7 cellular contexts compared by ENCODE assay signal in genomic region chr4:107736924-107737448, GRCh38. TPM values are rescaled to one million over a fixed set of nuclear protein-coding genes. Genes with fewer than 3 reads are reported as not detected.
A peak's percentile ranks its signal among the peaks of the same experiment; 100 is the strongest.
DNase-seq lines count a peak whose midpoint lies in the region; ATAC-seq, FAIRE-seq and TF ChIP-seq lines count a peak whose summit lies in the region.

No MANE protein-coding gene starts in this region.

- H4K20me1 ChIP-seq in astrocyte (ENCODE audit: insufficient read depth, low read length): no peaks in the 10 kb centered on the region

- no peaks in the 10 kb centered on the region for H3K4me1 ChIP-seq in astrocyte (ENCODE audit: insufficient read depth, low read length)

- H3K27me3 ChIP-seq in astrocyte (ENCODE audit: insufficient read depth, low read length): no peaks in the 10 kb centered on the region

- ATAC-seq in GM21529 (IDR thresholded peaks at IDR 0.05; ENCODE audit: unreplicated experiment): peak; percentile 61
- peak; percentile 62 for ATAC-seq in SK-N-SH treated with all-trans-retinoic acid at 6 μM for 48 hours

- peaks cover 2% of the 10 kb centered on the region for H3K36me3 Mint-ChIP-seq in astrocyte (ENCODE audit: low read depth, unreplicated experiment)

- no peak overlapping the region for H3K9ac ChIP-seq in astrocyte (ENCODE audit: low read length)

- H3K79me2 ChIP-seq in astrocyte (ENCODE audit: insufficient read depth, low read length): no peaks in the 10 kb centered on the region

- no peak overlapping the region for H3K4me2 ChIP-seq in astrocyte (ENCODE audit: low read length)

- DNase-seq in HT1080 (ENCODE audit: low read depth) (peak; percentile 25), astrocyte (ENCODE audit: low read depth) (no peak), inferior parietal cortex (ENCODE audit: extremely low spot score) (peak; percentile 53)
- peak in 2 of 3 experiments; percentile 15 to 30 for DNase-seq in stimulated activated CD4-positive, alpha-beta T cell treated with anti-CD3 and anti-CD28 coated beads, TNF-alpha, amount 100 ng/mL, for 24 hours (ENCODE audit: low read depth in 3 of 3)

- H3K4me3 Mint-ChIP-seq in astrocyte (ENCODE audit: unreplicated experiment): no peak overlapping the region

- TF ChIP-seq CTCF in GM12872 (IDR thresholded peaks at IDR 0.05; ENCODE audit: insufficient read depth, low read depth, low read length): peak; percentile 86
- TF ChIP-seq CTCF in astrocyte (IDR thresholded peaks at IDR 0.05; ENCODE audit: insufficient read depth, low read depth, low read length): peak; percentile 77

- H3K36me3 ChIP-seq in astrocyte (ENCODE audit: insufficient read depth, low read length): no peaks in the 10 kb centered on the region

- H3K4me1 Mint-ChIP-seq in astrocyte (ENCODE audit: low read depth, unreplicated experiment): peaks cover 6% of the 10 kb centered on the region

- H3K27ac ChIP-seq in astrocyte (ENCODE audit: low read depth, low read length): no peak overlapping the region

- H3K27ac Mint-ChIP-seq in astrocyte (ENCODE audit: unreplicated experiment): no peak overlapping the region

- H3K9me3 ChIP-seq in astrocyte (ENCODE audit: insufficient read depth, low read depth, low read length): no peaks in the 10 kb centered on the region

- H3K9me3 Mint-ChIP-seq in astrocyte (ENCODE audit: unreplicated experiment): no peaks in the 10 kb centered on the region

- no peak overlapping the region for H2AFZ ChIP-seq in astrocyte (ENCODE audit: low read depth, low read length)

- H3K4me3 ChIP-seq in astrocyte (ENCODE audit: insufficient read depth, low read depth, low read length): no peak overlapping the region

- no peak for FAIRE-seq in astrocyte (lab: Jason Lieb, UNC)

- no peaks in the 10 kb centered on the region for H3K27me3 Mint-ChIP-seq in astrocyte (ENCODE audit: low read depth, unreplicated experiment)

TF ChIP-seq in SK-N-SH treated with all-trans-retinoic acid at 6 μM for 48 hours, 23 proteins besides CTCF, POLR2A, EP300 and RAD21:
- no peak for TF ChIP-seq ISL1 (CRISPR knock-in tag; IDR thresholded peaks at IDR 0.05)
- TF ChIP-seq BACH2 (CRISPR knock-in tag; IDR thresholded peaks at IDR 0.05; ENCODE audit: borderline replicate concordance): no peak
- no peak for TF ChIP-seq ESRRG (CRISPR knock-in tag; IDR thresholded peaks at IDR 0.05)
- TF ChIP-seq ZNF70 (CRISPR knock-in tag; IDR thresholded peaks at IDR 0.05): no peak
- no peak for TF ChIP-seq SNAI2 (CRISPR knock-in tag; IDR thresholded peaks at IDR 0.05)
- no peak for TF ChIP-seq GLIS3 (CRISPR knock-in tag; IDR thresholded peaks at IDR 0.05)
- TF ChIP-seq CSRNP3 (CRISPR knock-in tag; IDR thresholded peaks at IDR 0.05): no peak
- TF ChIP-seq OSR1 (CRISPR knock-in tag; IDR thresholded peaks at IDR 0.05): no peak
- TF ChIP-seq, protein P1, sequence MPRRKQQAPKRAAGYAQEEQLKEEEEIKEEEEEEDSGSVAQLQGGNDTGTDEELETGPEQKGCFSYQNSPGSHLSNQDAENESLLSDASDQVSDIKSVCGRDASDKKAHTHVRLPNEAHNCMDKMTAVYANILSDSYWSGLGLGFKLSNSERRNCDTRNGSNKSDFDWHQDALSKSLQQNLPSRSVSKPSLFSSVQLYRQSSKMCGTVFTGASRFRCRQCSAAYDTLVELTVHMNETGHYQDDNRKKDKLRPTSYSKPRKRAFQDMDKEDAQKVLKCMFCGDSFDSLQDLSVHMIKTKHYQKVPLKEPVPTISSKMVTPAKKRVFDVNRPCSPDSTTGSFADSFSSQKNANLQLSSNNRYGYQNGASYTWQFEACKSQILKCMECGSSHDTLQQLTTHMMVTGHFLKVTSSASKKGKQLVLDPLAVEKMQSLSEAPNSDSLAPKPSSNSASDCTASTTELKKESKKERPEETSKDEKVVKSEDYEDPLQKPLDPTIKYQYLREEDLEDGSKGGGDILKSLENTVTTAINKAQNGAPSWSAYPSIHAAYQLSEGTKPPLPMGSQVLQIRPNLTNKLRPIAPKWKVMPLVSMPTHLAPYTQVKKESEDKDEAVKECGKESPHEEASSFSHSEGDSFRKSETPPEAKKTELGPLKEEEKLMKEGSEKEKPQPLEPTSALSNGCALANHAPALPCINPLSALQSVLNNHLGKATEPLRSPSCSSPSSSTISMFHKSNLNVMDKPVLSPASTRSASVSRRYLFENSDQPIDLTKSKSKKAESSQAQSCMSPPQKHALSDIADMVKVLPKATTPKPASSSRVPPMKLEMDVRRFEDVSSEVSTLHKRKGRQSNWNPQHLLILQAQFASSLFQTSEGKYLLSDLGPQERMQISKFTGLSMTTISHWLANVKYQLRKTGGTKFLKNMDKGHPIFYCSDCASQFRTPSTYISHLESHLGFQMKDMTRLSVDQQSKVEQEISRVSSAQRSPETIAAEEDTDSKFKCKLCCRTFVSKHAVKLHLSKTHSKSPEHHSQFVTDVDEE (CRISPR knock-in tag; IDR thresholded peaks at IDR 0.05): no peak
- TF ChIP-seq CREB5 (CRISPR knock-in tag; IDR thresholded peaks at IDR 0.05; ENCODE audit: low read depth): no peak
- no peak for TF ChIP-seq ZNF8 (CRISPR knock-in tag; IDR thresholded peaks at IDR 0.05)
- no peak for TF ChIP-seq ZFP3 (CRISPR knock-in tag; IDR thresholded peaks at IDR 0.05)
- TF ChIP-seq POU6F1 (CRISPR knock-in tag; IDR thresholded peaks at IDR 0.05; ENCODE audit: borderline replicate concordance, low read depth): no peak
- no peak for TF ChIP-seq ZNF565 (CRISPR knock-in tag; conservative IDR thresholded peaks at IDR 0.05; ENCODE audit: low read depth)
- no peak for TF ChIP-seq CSDC2 (CRISPR knock-in tag; IDR thresholded peaks at IDR 0.05)
- no peak for TF ChIP-seq TOX (CRISPR knock-in tag; IDR thresholded peaks at IDR 0.05; ENCODE audit: borderline replicate concordance)
- TF ChIP-seq ARNTL (CRISPR knock-in tag; IDR thresholded peaks at IDR 0.05; ENCODE audit: borderline replicate concordance, low read depth): no peak
- TF ChIP-seq RARB (CRISPR knock-in tag; IDR thresholded peaks at IDR 0.05): no peak

RNA-seq across cellular contexts. Expression of gene PAPSS1, which starts 17.0 kb away (rescaled TPM):
- total RNA-seq in HT1080 (2014; rRNA removed; shearing (Covaris generic)): 39.6 and 48.9 TPM in 2 replicates
- polyA plus RNA-seq in HT1080 (2015; cell fraction: cytosol; rRNA removed): 43.8 and 52.6 TPM in 2 replicates
- 80.2 and 85.3 TPM in 2 replicates for polyA plus RNA-seq in HT1080 (2015; cell fraction: nucleus; rRNA removed)
- 100 and 102 TPM in 2 replicates for total RNA-seq in astrocyte
